8 cellular contexts compared by ENCODE assay signal in genomic region chr10:119817991-119818888, GRCh38. TPM values are rescaled to one million over a fixed set of nuclear protein-coding genes. Genes with fewer than 3 reads are reported as not detected.
DNase-seq lines count a peak whose midpoint lies in the region; ATAC-seq and TF ChIP-seq lines count a peak whose summit lies in the region.

No MANE protein-coding gene starts in this region.

- H4K20me1 ChIP-seq in GM23338 (replicated peaks; ENCODE audit: insufficient read depth) = no peaks in the 10 kb centered on the region

- peaks cover 12% of the 10 kb centered on the region; the same call in 1 of the 2 replicates for H3K36me3 ChIP-seq in GM23338 (ENCODE audit: insufficient read depth)
- H3K36me3 ChIP-seq in iPS DF 6.9 (ENCODE audit: control insufficient read depth, insufficient read depth, low read length) = no peaks in the 10 kb centered on the region
- H3K36me3 ChIP-seq in WERI-Rb-1 = peaks cover 15% of the 10 kb centered on the region
- 0 out of 2 replicates have a peak, but pooled peaks cover 2% of the 10 kb centered on the region for H3K36me3 ChIP-seq in SJCRH30

- H3K36me3 Mint-ChIP-seq in GM23338 (ENCODE audit: low read depth) = peaks cover 35% of the 10 kb centered on the region

- peaks cover 8% of the 10 kb centered on the region for H3K4me1 ChIP-seq in GM23338 (ENCODE audit: insufficient read depth)
- H3K4me1 ChIP-seq in iPS DF 6.9 (ENCODE audit: control insufficient read depth, insufficient read depth, low read length) = 0 out of 2 replicates have a peak, but pooled peaks cover 2% of the 10 kb centered on the region
- H3K4me1 ChIP-seq in SJCRH30 = no peaks in the 10 kb centered on the region

- H3K27ac Mint-ChIP-seq in GM23338 = peak overlapping the region; percentile 97

- no peaks in the 10 kb centered on the region for H3K9me2 ChIP-seq in GM23338 (ENCODE audit: insufficient read depth)

- peak overlapping the region; percentile 79 for H3K4me3 Mint-ChIP-seq in GM23338

- H3F3A ChIP-seq in GM23338 (replicated peaks; ENCODE audit: low read depth) = no peaks in the 10 kb centered on the region

- H3K4me3 ChIP-seq in GM23338 (peak overlapping the region; percentile 60), cardiac fibroblast (replicated peaks in 1 of 2; ENCODE audit: low read depth in 2 of 2, low read length in 2 of 2) (peak overlapping the region; percentile 24 to 28), iPS DF 6.9 (ENCODE audit: low read length) (peak overlapping the region; percentile 29; the same call in 1 of the 2 replicates), WERI-Rb-1 (ENCODE audit: low read depth, low read length) (no peak overlapping the region), SJCRH30 (no peak overlapping the region)

- H3K9me3 Mint-ChIP-seq in GM23338 = no peaks in the 10 kb centered on the region; the same call in 2 of the 3 replicates

- ATAC-seq in GM23338 (peak; percentile 95), GM21447 (IDR thresholded peaks at IDR 0.05; ENCODE audit: unreplicated experiment) (no peak)

- H3K4me1 Mint-ChIP-seq in GM23338 = peaks cover 26% of the 10 kb centered on the region; the same call in 2 of the 3 replicates

- TF ChIP-seq CTCF in GM23338 (conservative IDR thresholded peaks at IDR 0.05; ENCODE audit: low read depth in 2 of 2) (peak; percentile 48 to 71), cardiac fibroblast (IDR thresholded peaks at IDR 0.05; ENCODE audit: low read depth, low read length) (no peak), WERI-Rb-1 (IDR thresholded peaks at IDR 0.05; ENCODE audit: low read depth, low read length) (no peak)

- H3K4me2 ChIP-seq in GM23338 = peak overlapping the region; percentile 77

- H2AFZ ChIP-seq in GM23338 = no peak overlapping the region

- DNase-seq in GM23338 (ENCODE audit: low spot score) = peak; percentile 94
- DNase-seq in cardiac fibroblast (ENCODE audit: low read depth in 2 of 2) = peak; percentile 46 to 65
- DNase-seq in iPS DF 6.9 (ENCODE audit: low read depth, low spot score) = peak; percentile 84
- DNase-seq in retina = peak; percentile 93
- DNase-seq in WERI-Rb-1 = no peak
- no peak for DNase-seq in SJCRH30
- no peak for DNase-seq in NCI-H2171 (lab: John Stamatoyannopoulos, UW)

- H3K9me3 ChIP-seq in iPS DF 6.9 (ENCODE audit: control insufficient read depth, insufficient read depth, low read length) = no peaks in the 10 kb centered on the region
- no peaks in the 10 kb centered on the region for H3K9me3 ChIP-seq in WERI-Rb-1 (ENCODE audit: severe bottlenecking)
- H3K9me3 ChIP-seq in SJCRH30 (replicated peaks) = no peaks in the 10 kb centered on the region

- H3K79me2 ChIP-seq in GM23338 (replicated peaks; ENCODE audit: insufficient read depth) = peaks cover 28% of the 10 kb centered on the region

- no peaks in the 10 kb centered on the region for H3K27me3 ChIP-seq in GM23338 (ENCODE audit: insufficient read depth)
- no peaks in the 10 kb centered on the region for H3K27me3 ChIP-seq in iPS DF 6.9 (ENCODE audit: control insufficient read depth, insufficient read depth, low read length)
- no peaks in the 10 kb centered on the region for H3K27me3 ChIP-seq in WERI-Rb-1 (ENCODE audit: insufficient read depth, low read depth, severe bottlenecking)
- no peaks in the 10 kb centered on the region for H3K27me3 ChIP-seq in SJCRH30

- WGBS in iPS DF 6.9 (ENCODE audit: insufficient coverage, insufficient read length) = no CpG with 5 or more reads among the region's 84 CpGs

- H3K27ac ChIP-seq in GM23338 (ENCODE audit: low read depth) = peak overlapping the region; percentile 92
- H3K27ac ChIP-seq in iPS DF 6.9 (ENCODE audit: low read length) = no peak overlapping the region
- no peak overlapping the region for H3K27ac ChIP-seq in WERI-Rb-1
- H3K27ac ChIP-seq in SJCRH30 = no peak overlapping the region

- H3K27me3 Mint-ChIP-seq in GM23338 (ENCODE audit: insufficient read depth, low read depth, poor library complexity) = peaks cover 6% of the 10 kb centered on the region

TF ChIP-seq in GM23338, 12 proteins besides CTCF, POLR2A, EP300 and RAD21 (continues in another document):
- TF ChIP-seq REST (IDR thresholded peaks at IDR 0.05; ENCODE audit: unreplicated experiment) = peak; percentile 78
- TF ChIP-seq STAT1 (IDR thresholded peaks at IDR 0.05; ENCODE audit: unreplicated experiment) = no peak
- TF ChIP-seq ZNF331 (CRISPR knock-in tag; IDR thresholded peaks at IDR 0.05; ENCODE audit: low read depth) = no peak
- peak; percentile 98 for TF ChIP-seq POLR2AphosphoS5 (IDR thresholded peaks at IDR 0.05; ENCODE audit: low read depth)
- TF ChIP-seq CREB1 (CRISPR knock-in tag; IDR thresholded peaks at IDR 0.05; ENCODE audit: low read depth) = peak; percentile 54
- peak; percentile 57; the same call in 1 of the 2 replicates for TF ChIP-seq ETS1 (IDR thresholded peaks at IDR 0.05)

RNA-seq across cellular contexts. Expression of gene MCMBP, which starts 54.4 kb away (rescaled TPM):
- total RNA-seq in GM23338 (2014; rRNA removed; shearing (Covaris generic)) = 64.4 and 76.6 TPM in 2 replicates
- polyA plus RNA-seq in GM23338 (2016; fragmentation: Nextera tagmentation; extraction: Ambion mirVana) = 30.9 and 31.7 TPM in 2 replicates
- total RNA-seq in SJCRH30 (2014; rRNA removed; shearing (Covaris generic)) = 91.2 and 95.3 TPM in 2 replicates

Comparison
In these comparisons a context has a peak if more than half of its experiments do, and no peak if none do; other contexts are left out.
1. DNase-seq: peak in GM23338 (single experiment), cardiac fibroblast (2 of 2), iPS DF 6.9 (single experiment) and retina (single experiment); none in WERI-Rb-1 (single experiment), SJCRH30 (0 of 2) and NCI-H2171 (single experiment).
2. H3K4me3 ChIP-seq: peak in GM23338 (single experiment), cardiac fibroblast (2 of 2) and iPS DF 6.9 (single experiment); none in WERI-Rb-1 (single experiment) and SJCRH30 (single experiment).
3. CTCF ChIP-seq: peak in GM23338 (2 of 2); none in cardiac fibroblast (single experiment) and WERI-Rb-1 (single experiment).